In genomic region chr5:119083679-119084078, GRCh38 we compare ENCODE assay signal across 20 cellular contexts. TPM values are rescaled to one million over a fixed set of nuclear protein-coding genes. Genes with fewer than 3 reads are reported as not detected.
DNase-seq lines count a peak whose midpoint lies in the region; ATAC-seq, FAIRE-seq and TF ChIP-seq lines count a peak whose summit lies in the region.
"Had no signal": no experiment of that assay in that cellular context is flagged by ENCODE, and none has a peak within 500 bp of the region (broad histone marks: within the 10 kb centered on the region; RNA-seq: fewer than 3 reads in every experiment).

No MANE protein-coding gene starts in this region.

- peaks cover 82% of the 10 kb centered on the region for H3K4me1 Mint-ChIP-seq in activated B cell treated with CpG ODN at 0.5 μM for 24 hours

- POLR2A ChIA-PET in activated B cell treated with CpG ODN at 0.5 μM for 24 hours (lab: Charles Lee): interaction anchor here (1.5 kb wide), 1 partner anchor 13 kb away, joined by 5 read pairs; the partner anchor contains the start of gene DMXL1

- no peak for FAIRE-seq in small intestine (lab: Jason Lieb, UNC)
- FAIRE-seq: D721Med, H1 had no signal

- DNase-seq in activated B cell treated with CpG ODN at 0.5 μM for 24 hours: no peak
- no peak for DNase-seq in activated CD8-positive, alpha-beta memory T cell treated with anti-CD3 and anti-CD28 coated beads, Interleukin-2, amount 50 U/mL, for 48 hours
- no peak for DNase-seq in lower leg skin (ENCODE audit: low spot score in 2 of 2)
- DNase-seq in small intestine: no peak
- DNase-seq in substantia nigra (lab: John Stamatoyannopoulos, UW): no peak
- DNase-seq: activated CD4-positive, alpha-beta T cell treated with anti-CD3 and anti-CD28 coated beads for 36 hours; activated naive CD8-positive, alpha-beta T cell treated with anti-CD3 and anti-CD28 coated beads, Interleukin-2, amount 10 ng/mL, durations not matched to agents 7 days and 5 days; activated T-cell treated with anti-CD3 and anti-CD28 coated beads for 4 hours; effector CD4-positive, alpha-beta T cell; hypothalamus; left colon; MV-4-11; Right ventricle myocardium superior; stimulated activated naive CD8-positive, alpha-beta T cell treated with anti-CD3 and anti-CD28 coated beads, Interleukin-15, amount 100 ng/mL, for 72 hours had no signal

- peak overlapping the region; percentile 25 for H3K4me3 Mint-ChIP-seq in activated B cell treated with CpG ODN at 0.5 μM for 24 hours
- H3K4me3 Mint-ChIP-seq: activated CD4-positive, alpha-beta T cell treated with anti-CD3 and anti-CD28 coated beads for 36 hours; activated naive CD8-positive, alpha-beta T cell treated with anti-CD3 and anti-CD28 coated beads, Interleukin-2, amount 10 ng/mL, durations not matched to agents 7 days and 5 days; stimulated activated naive CD8-positive, alpha-beta T cell treated with anti-CD3 and anti-CD28 coated beads, Interleukin-15, amount 100 ng/mL, for 72 hours had no signal

- ATAC-seq in GM18870 (IDR thresholded peaks at IDR 0.05; ENCODE audit: unreplicated experiment) (peak; percentile 39), GM21717 (IDR thresholded peaks at IDR 0.05; ENCODE audit: unreplicated experiment) (peak; percentile 62), HG03045 (IDR thresholded peaks at IDR 0.05; ENCODE audit: unreplicated experiment) (peak; percentile 71), activated B cell treated with CpG ODN at 0.5 μM for 24 hours (ENCODE audit: low read depth) (peak; percentile 40)
- ATAC-seq: activated CD4-positive, alpha-beta T cell treated with anti-CD3 and anti-CD28 coated beads for 36 hours; left colon; stimulated activated naive CD8-positive, alpha-beta T cell treated with anti-CD3 and anti-CD28 coated beads, Interleukin-15, amount 100 ng/mL, for 72 hours had no signal

- H3K27ac ChIP-seq in small intestine (ENCODE audit: low read depth in 1 of 2, low read length in 1 of 2) (no peak overlapping the region), substantia nigra (ENCODE audit: low read depth, low read length, poor library complexity, severe bottlenecking) (no peak overlapping the region)

- H3K27ac Mint-ChIP-seq in activated B cell treated with CpG ODN at 0.5 μM for 24 hours: peak overlapping the region; percentile 71
- H3K27ac Mint-ChIP-seq: activated CD4-positive, alpha-beta T cell treated with anti-CD3 and anti-CD28 coated beads for 36 hours; activated naive CD8-positive, alpha-beta T cell treated with anti-CD3 and anti-CD28 coated beads, Interleukin-2, amount 10 ng/mL, durations not matched to agents 7 days and 5 days had no signal

- intact Hi-C loops in activated B cell treated with CpG ODN at 0.5 μM for 24 hours (cut with micrococcal nuclease): loop anchor here (1.0 kb wide), 1 partner anchor 12 kb away; the partner anchor contains the start of gene DMXL1
- intact Hi-C loops in lower leg skin (cut with DNase I; ENCODE audit: low total_unique reads): no loop called here

- no peaks in the 10 kb centered on the region for H3K9me3 ChIP-seq in small intestine (ENCODE audit: control insufficient read depth, low read depth)

- TF ChIP-seq CTCF in activated B cell treated with CpG ODN at 0.5 μM for 24 hours (IDR thresholded peaks at IDR 0.05) (no peak), lower leg skin (IDR thresholded peaks at IDR 0.05) (no peak)

- peaks cover 43% of the 10 kb centered on the region for H3K36me3 Mint-ChIP-seq in activated B cell treated with CpG ODN at 0.5 μM for 24 hours (ENCODE audit: low read depth)

- H3K36me3 ChIP-seq in small intestine (ENCODE audit: control insufficient read depth in 2 of 2, insufficient read depth in 2 of 2, low read length in 2 of 2): no peaks in the 10 kb centered on the region

- H3K27me3 Mint-ChIP-seq in activated B cell treated with CpG ODN at 0.5 μM for 24 hours: no peaks in the 10 kb centered on the region
- H3K27me3 Mint-ChIP-seq: activated CD4-positive, alpha-beta T cell treated with anti-CD3 and anti-CD28 coated beads for 36 hours; activated naive CD8-positive, alpha-beta T cell treated with anti-CD3 and anti-CD28 coated beads, Interleukin-2, amount 10 ng/mL, durations not matched to agents 7 days and 5 days; stimulated activated naive CD8-positive, alpha-beta T cell treated with anti-CD3 and anti-CD28 coated beads, Interleukin-15, amount 100 ng/mL, for 72 hours had no signal

- H3K9me3 Mint-ChIP-seq in activated B cell treated with CpG ODN at 0.5 μM for 24 hours: peaks cover 9% of the 10 kb centered on the region

- WGBS in lower leg skin, 2 donors: 94 to 95% methylated on average over 3 of the region's 3 CpGs
- 87 to 97% (median 88%) methylated on average over 3 of the region's 3 CpGs for WGBS in small intestine, 3 donors

- H3K4me1 ChIP-seq in small intestine (ENCODE audit: control insufficient read depth in 2 of 2, insufficient read depth in 1 of 2, low read depth in 1 of 2, low read length in 1 of 2): peaks cover 0 to 2% of the 10 kb centered on the region in 2 donors

- CTCF ChIA-PET in activated B cell treated with CpG ODN at 0.5 μM for 24 hours (lab: Charles Lee): no interaction called here

- TF ChIP-seq POLR2A in lower leg skin (IDR thresholded peaks at IDR 0.05): no peak

- H3K4me3 ChIP-seq in lower leg skin (ENCODE audit: low read depth, poor library complexity, severe bottlenecking) (no peak overlapping the region), small intestine (ENCODE audit: low read depth in 1 of 2, low read length in 2 of 2) (no peak overlapping the region)
- H3K4me3 ChIP-seq: smooth muscle cell had no signal

- no peaks in the 10 kb centered on the region for H3K27me3 ChIP-seq in small intestine (ENCODE audit: control insufficient read depth in 2 of 2, insufficient read depth in 2 of 2, low read length in 2 of 2)

RNA-seq across cellular contexts. Expression of gene DMXL1, which starts 12.8 kb away (rescaled TPM):
- total RNA-seq in activated B cell treated with CpG ODN at 0.5 μM for 24 hours (66.8 and 76.9 TPM in 2 replicates), lower leg skin (10 to 100 TPM; 34.7 to 52.4 (median 36.6) TPM)
- 10 to 100 TPM in 2 of 3 donors, 1 to 10 TPM in 1; 8.1 to 33.1 (median 14.6) TPM for polyA plus RNA-seq in small intestine
